ENCODE assay signal across 22 cellular contexts in genomic region chr11:84795698-84796097, GRCh38.
A peak's percentile ranks its signal among the peaks of the same experiment; 100 is the strongest.
DNase-seq lines count a peak whose midpoint lies in the region; ATAC-seq, FAIRE-seq and TF ChIP-seq lines count a peak whose summit lies in the region.
"Had no signal": no experiment of that assay in that cellular context is flagged by ENCODE, and none has a peak within 500 bp of the region (broad histone marks: within the 10 kb centered on the region; RNA-seq: fewer than 3 reads in every experiment).

No MANE protein-coding gene starts in this region.

- H3K4me3 ChIP-seq in kidney (ENCODE audit: low read length in 2 of 2) (no peak overlapping the region), osteoblast (ENCODE audit: insufficient read depth, low read length) (no peak overlapping the region), esophagus squamous epithelium (no peak overlapping the region), mesendoderm (ENCODE audit: low read length) (no peak overlapping the region)
- H3K4me3 ChIP-seq: A549, GM23338 had no signal

- no peak overlapping the region for H2BK15ac ChIP-seq in mesendoderm (replicated peaks; ENCODE audit: low read depth)

- WGBS in esophagus squamous epithelium, 2 donors: 60 to 68% methylated on average over 1 to 5 of the region's 8 CpGs
- WGBS in mesendoderm (ENCODE audit: extremely low coverage, insufficient coverage, low lambda C conversion rate): no CpG with 5 or more reads among the region's 8 CpGs

- no peaks in the 10 kb centered on the region for H3K79me1 ChIP-seq in mesendoderm (ENCODE audit: low read length)

- H3K4me1 ChIP-seq in kidney (ENCODE audit: control insufficient read depth in 1 of 2, insufficient read depth in 1 of 2, low read depth in 1 of 2, low read length in 2 of 2): no peaks in the 10 kb centered on the region
- no peaks in the 10 kb centered on the region for H3K4me1 ChIP-seq in osteoblast (ENCODE audit: insufficient read depth, low read length)
- no peaks in the 10 kb centered on the region for H3K4me1 ChIP-seq in esophagus squamous epithelium
- no peaks in the 10 kb centered on the region for H3K4me1 ChIP-seq in mesendoderm (ENCODE audit: control insufficient read depth, low read depth, low read length)
- H3K4me1 ChIP-seq: A549, Caco-2 had no signal

- TF ChIP-seq CTCF in kidney (IDR thresholded peaks at IDR 0.05; ENCODE audit: borderline replicate concordance, extremely low read depth, insufficient read depth): no peak
- TF ChIP-seq CTCF in osteoblast (IDR thresholded peaks at IDR 0.05; ENCODE audit: extremely low read depth, low read depth, low read length): no peak
- TF ChIP-seq CTCF in esophagus squamous epithelium (IDR thresholded peaks at IDR 0.05): no peak

- no peak overlapping the region for H2BK5ac ChIP-seq in mesendoderm (ENCODE audit: low read length)

- TF ChIP-seq POLR2A in esophagus squamous epithelium (IDR thresholded peaks at IDR 0.05): no peak

- no peak overlapping the region for H3K9ac ChIP-seq in kidney (ENCODE audit: low read length in 2 of 2)
- H3K9ac ChIP-seq in mesendoderm (ENCODE audit: low read length): no peak overlapping the region

- H3K23ac ChIP-seq in mesendoderm (ENCODE audit: low read length): no peak overlapping the region

- H3K27ac ChIP-seq in kidney (ENCODE audit: low read depth in 2 of 2, low read length in 2 of 2) (no peak overlapping the region), osteoblast (ENCODE audit: low read depth, low read length) (no peak overlapping the region), esophagus squamous epithelium (no peak overlapping the region), mesendoderm (ENCODE audit: low read depth, low read length) (no peak overlapping the region)
- H3K27ac ChIP-seq: 22Rv1, A549, C4-2B had no signal

- no peak overlapping the region for H2BK120ac ChIP-seq in mesendoderm (ENCODE audit: low read depth, low read length)

- H2AK5ac ChIP-seq in mesendoderm (ENCODE audit: low read length): no peak overlapping the region

- H4K8ac ChIP-seq in mesendoderm (ENCODE audit: low read depth, low read length): no peak overlapping the region

- no peak for FAIRE-seq in kidney (lab: Jason Lieb, UNC)
- FAIRE-seq: A549, D721Med, G401.6, GM12891, GM19239, H54, HTR-8/SVneo had no signal

- H3K4me2 ChIP-seq in osteoblast (ENCODE audit: insufficient read depth, low read length): no peak overlapping the region
- H3K4me2 ChIP-seq in mesendoderm (ENCODE audit: low read length): no peak overlapping the region
- H3K4me2 ChIP-seq: A549, GM23338 had no signal

- H3K36me3 ChIP-seq in kidney (ENCODE audit: control insufficient read depth in 1 of 2, insufficient read depth in 2 of 2, low read length in 2 of 2) (no peaks in the 10 kb centered on the region), osteoblast (ENCODE audit: insufficient read depth, low read length) (no peaks in the 10 kb centered on the region), esophagus squamous epithelium (no peaks in the 10 kb centered on the region), mesendoderm (ENCODE audit: control insufficient read depth, insufficient read depth, low read length) (no peaks in the 10 kb centered on the region)

- no peaks in the 10 kb centered on the region for H3K9me3 ChIP-seq in kidney (ENCODE audit: control insufficient read depth in 1 of 2, low read length in 2 of 2)
- H3K9me3 ChIP-seq in osteoblast (ENCODE audit: low read depth, low read length): no peaks in the 10 kb centered on the region
- H3K9me3 ChIP-seq in esophagus squamous epithelium: peaks cover 0 to 11% (median 0%) of the 10 kb centered on the region in 3 donors
- H3K9me3 ChIP-seq: A549 had no signal

- H4K20me1 ChIP-seq in osteoblast (ENCODE audit: insufficient read depth, low read length): no peaks in the 10 kb centered on the region

- intact Hi-C loops in Right ventricle myocardium inferior (cut with DNase I) (no loop called here), left cardiac atrium (cut with DNase I) (no loop called here), kidney (cut with DNase I) (no loop called here), esophagus squamous epithelium (cut with DNase I) (no loop called here)

- H3K27me3 ChIP-seq in osteoblast (ENCODE audit: insufficient read depth, low read length): no peaks in the 10 kb centered on the region
- H3K27me3 ChIP-seq in esophagus squamous epithelium: no peaks in the 10 kb centered on the region
- no peaks in the 10 kb centered on the region for H3K27me3 ChIP-seq in mesendoderm (ENCODE audit: insufficient read depth, low read length, poor library complexity)

- ATAC-seq in Right ventricle myocardium inferior (no peak), left cardiac atrium (no peak), GM21360 (IDR thresholded peaks at IDR 0.05; ENCODE audit: unreplicated experiment) (no peak)
- ATAC-seq: A549, GM23338, HCT116 had no signal

- no peak overlapping the region for H3K18ac ChIP-seq in mesendoderm (ENCODE audit: low read length)

- H3K79me2 ChIP-seq in osteoblast (ENCODE audit: insufficient read depth, low read length) (no peaks in the 10 kb centered on the region), mesendoderm (ENCODE audit: control insufficient read depth, insufficient read depth, low read length) (no peaks in the 10 kb centered on the region)

- H2AFZ ChIP-seq in osteoblast (ENCODE audit: low read length): no peak overlapping the region
- H2AFZ ChIP-seq: GM23338 had no signal

- H4K5ac ChIP-seq in mesendoderm (ENCODE audit: low read length): no peak overlapping the region

- no peak overlapping the region for H3K4ac ChIP-seq in mesendoderm (ENCODE audit: low read depth, low read length)

- peak; percentile 56 for DNase-seq in Right ventricle myocardium inferior (ENCODE audit: missing footprints)
- DNase-seq in left cardiac atrium: no peak
- DNase-seq in kidney: peak; percentile 55
- peak; percentile 15 for DNase-seq in osteoblast (ENCODE audit: insufficient read length, low spot score, missing footprints)
- DNase-seq in esophagus squamous epithelium (lab: John Stamatoyannopoulos, UW): no peak
- no peak for DNase-seq in mesendoderm
- DNase-seq: AML-193; Caco-2; CD4-positive, alpha-beta T cell; HFFc6 had no signal

- H3K56ac ChIP-seq in mesendoderm (ENCODE audit: low read length): no peak overlapping the region

Comparison
In these comparisons a context has a peak if more than half of its experiments do, and no peak if none do; other contexts are left out.
1. DNase-seq: peak in Right ventricle myocardium inferior (single experiment), kidney (single experiment) and osteoblast (single experiment); none in left cardiac atrium (single experiment), esophagus squamous epithelium (single experiment) and mesendoderm (single experiment).